ENCODE assay signal across 8 cellular contexts in the genomic region with DNA sequence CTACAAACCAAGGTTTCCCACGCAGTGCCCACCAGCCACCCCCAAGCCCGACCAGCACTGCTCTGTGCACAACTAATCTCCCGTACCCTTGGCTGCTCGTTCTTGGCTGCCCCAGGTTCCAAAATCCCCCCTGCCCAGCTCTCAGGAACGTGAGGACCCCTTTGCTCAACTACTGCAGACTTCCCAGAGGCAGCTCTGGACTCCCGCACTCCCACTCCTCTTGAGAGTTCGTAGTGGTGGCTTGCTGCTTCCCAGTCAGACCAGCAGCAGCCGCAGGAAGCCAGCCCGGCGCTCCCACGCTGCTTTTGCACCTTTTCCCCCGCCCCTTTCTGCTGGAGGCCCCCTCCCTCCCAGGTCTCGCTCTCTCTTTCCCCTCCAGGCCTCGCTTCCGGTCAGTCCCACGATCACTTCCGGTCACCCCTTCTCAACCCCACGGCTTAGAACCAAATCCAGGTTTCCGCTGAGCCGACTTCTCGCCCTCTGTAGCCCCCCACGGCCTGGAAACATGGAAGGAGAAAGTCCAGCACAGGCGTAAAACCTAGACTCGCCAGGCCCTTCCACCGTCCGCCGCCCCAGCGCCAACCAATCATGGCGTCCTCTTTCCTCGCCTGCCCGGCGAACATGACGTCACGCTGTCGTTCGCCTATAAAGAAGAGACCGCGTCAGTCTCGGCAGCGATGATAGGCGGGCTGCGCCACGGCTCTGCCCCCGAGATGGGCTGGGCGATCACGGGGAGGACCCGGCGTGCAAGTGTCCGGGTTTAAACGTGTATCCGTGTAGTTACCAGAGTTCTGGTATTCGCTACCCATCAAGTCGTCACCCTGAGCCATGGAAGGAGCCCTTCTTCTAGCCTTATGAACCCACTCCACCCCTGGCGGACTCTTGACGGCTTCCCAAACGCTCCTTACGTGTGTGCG. TPM values are rescaled to one million over a fixed set of nuclear protein-coding genes. Genes with fewer than 3 reads are reported as not detected.
A peak's percentile ranks its signal among the peaks of the same experiment; 100 is the strongest.
DNase-seq lines count a peak whose midpoint lies in the region; ATAC-seq and TF ChIP-seq lines count a peak whose summit lies in the region.

A gene with protein sequence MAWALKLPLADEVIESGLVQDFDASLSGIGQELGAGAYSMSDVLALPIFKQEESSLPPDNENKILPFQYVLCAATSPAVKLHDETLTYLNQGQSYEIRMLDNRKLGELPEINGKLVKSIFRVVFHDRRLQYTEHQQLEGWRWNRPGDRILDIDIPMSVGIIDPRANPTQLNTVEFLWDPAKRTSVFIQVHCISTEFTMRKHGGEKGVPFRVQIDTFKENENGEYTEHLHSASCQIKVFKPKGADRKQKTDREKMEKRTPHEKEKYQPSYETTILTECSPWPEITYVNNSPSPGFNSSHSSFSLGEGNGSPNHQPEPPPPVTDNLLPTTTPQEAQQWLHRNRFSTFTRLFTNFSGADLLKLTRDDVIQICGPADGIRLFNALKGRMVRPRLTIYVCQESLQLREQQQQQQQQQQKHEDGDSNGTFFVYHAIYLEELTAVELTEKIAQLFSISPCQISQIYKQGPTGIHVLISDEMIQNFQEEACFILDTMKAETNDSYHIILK (minus strand): TSS at position 621 of the 917 bp plus-strand sequence. CDS start 713 bp downstream, outside the sequence.

- no peaks in the 10 kb centered on the region for H3K9me3 ChIP-seq in Panc1 (ENCODE audit: control insufficient read depth, insufficient read depth, low read depth, low read length)
- no peaks in the 10 kb centered on the region for H3K9me3 ChIP-seq in esophagus (ENCODE audit: control insufficient read depth in 2 of 2, insufficient read depth in 1 of 2, low read depth in 1 of 2, low read length in 1 of 2)
- H3K9me3 ChIP-seq in mucosa of stomach (ENCODE audit: control insufficient read depth, low read length) = no peaks in the 10 kb centered on the region

- H3K4me1 Mint-ChIP-seq in IgD-negative memory B cell = peaks cover 11 to 12% (median 11%) of the 10 kb centered on the region in 3 donors
- H3K4me1 Mint-ChIP-seq in activated T-cell treated with anti-CD3 and anti-CD28 coated beads, Interleukin-2, amount 50 U/mL, for 4 hours (ENCODE audit: low read depth) = peaks cover 14% of the 10 kb centered on the region

- H3K27ac ChIP-seq in Panc1 (ENCODE audit: low read length) = peak within 1 kb of the TSS; percentile 96
- peak within 1 kb of the TSS; percentile 95 to 99 for H3K27ac ChIP-seq in esophagus (ENCODE audit: low read depth in 2 of 2, low read length in 1 of 2)

- ATAC-seq in GM21576 (IDR thresholded peaks at IDR 0.05; ENCODE audit: unreplicated experiment) (peak; percentile 91), Panc1 (peak; percentile 97)
- peak; percentile 99 to 100 for ATAC-seq in activated T-cell treated with anti-CD3 and anti-CD28 coated beads, Interleukin-2, amount 50 U/mL, for 4 hours

- POLR2A ChIA-PET in Panc1 (lab: Charles Lee) = no interaction called here

- no peaks in the 10 kb centered on the region for H3K27me3 ChIP-seq in Panc1 (ENCODE audit: control insufficient read depth, insufficient read depth, low read length)
- no peaks in the 10 kb centered on the region for H3K27me3 ChIP-seq in esophagus (ENCODE audit: control insufficient read depth in 1 of 2, insufficient read depth in 2 of 2, low read length in 2 of 2)
- H3K27me3 ChIP-seq in mucosa of stomach (ENCODE audit: control insufficient read depth, insufficient read depth, low read length) = no peaks in the 10 kb centered on the region

- H3K27me3 Mint-ChIP-seq in IgD-negative memory B cell = peaks cover 1% of the 10 kb centered on the region
- no peaks in the 10 kb centered on the region for H3K27me3 Mint-ChIP-seq in activated T-cell treated with anti-CD3 and anti-CD28 coated beads, Interleukin-2, amount 50 U/mL, for 4 hours (ENCODE audit: low read depth)

- H3K9me3 Mint-ChIP-seq in IgD-negative memory B cell = no peaks in the 10 kb centered on the region
- no peaks in the 10 kb centered on the region for H3K9me3 Mint-ChIP-seq in activated T-cell treated with anti-CD3 and anti-CD28 coated beads, Interleukin-2, amount 50 U/mL, for 4 hours

- intact Hi-C loops in Panc1 (cut with micrococcal nuclease; ENCODE audit: unreplicated experiment) = no loop called here

- TF ChIP-seq CTCF in Panc1 (IDR thresholded peaks at IDR 0.05) = no peak

- in situ Hi-C loops in Panc1 (cut with HindIII; ENCODE audit: low pct_unique_long_range_greater_than_20kb, low sequenced_read_pairs) = no loop called here

- H3K27ac Mint-ChIP-seq in IgD-negative memory B cell = peak within 1 kb of the TSS in 1 of 3 donors; percentile 90

- peak within 1 kb of the TSS; percentile 90 for H3K9ac ChIP-seq in mucosa of stomach (ENCODE audit: low read length)

- TSS peak; percentile 78 for BruUV-seq in Panc1 (replicated peaks; lab: Mats Ljungman, UMichigan)

- H3K36me3 ChIP-seq in Panc1 (ENCODE audit: control insufficient read depth, insufficient read depth, low read length) (peaks cover 2% of the 10 kb centered on the region; the same call in 1 of the 2 replicates), esophagus (ENCODE audit: control insufficient read depth in 2 of 2, insufficient read depth in 2 of 2, low read length in 1 of 2) (no peaks in the 10 kb centered on the region), mucosa of stomach (ENCODE audit: control insufficient read depth, insufficient read depth, low read length) (no peaks in the 10 kb centered on the region)

- WGBS in esophagus, 2 donors = 1 to 2% methylated on average over 57 to 58 of the region's 58 CpGs

- CTCF ChIA-PET in Panc1 (lab: Charles Lee) = interaction anchor here (0.5 kb wide), 1 partner anchor 79 kb away, joined by 3 read pairs; no protein-coding TSS in a partner anchor

- H3K4me1 ChIP-seq in Panc1 (ENCODE audit: control insufficient read depth, insufficient read depth, low read length) (peaks cover 10% of the 10 kb centered on the region), esophagus (ENCODE audit: control insufficient read depth in 2 of 2, insufficient read depth in 2 of 2, low read length in 1 of 2) (no peaks in the 10 kb centered on the region), mucosa of stomach (ENCODE audit: control insufficient read depth, insufficient read depth, low read length) (peaks cover 6% of the 10 kb centered on the region)

- peak within 1 kb of the TSS; percentile 83 to 94 for H3K4me3 ChIP-seq in Panc1 (ENCODE audit: low read depth in 2 of 2, low read length in 2 of 2)
- H3K4me3 ChIP-seq in esophagus (ENCODE audit: low read depth in 1 of 2, low read length in 2 of 2) = peak within 1 kb of the TSS; percentile 80 to 98
- peak within 1 kb of the TSS; percentile 65 for H3K4me3 ChIP-seq in mucosa of stomach (ENCODE audit: low read length)

- H3K4me3 Mint-ChIP-seq in IgD-negative memory B cell = peak within 1 kb of the TSS in 3 of 4 donors; percentile 79 to 92 (median 87)
- H3K4me3 Mint-ChIP-seq in activated T-cell treated with anti-CD3 and anti-CD28 coated beads, Interleukin-2, amount 50 U/mL, for 4 hours = peak within 1 kb of the TSS; percentile 79

- DNase-seq in DMS153 (lab: John Stamatoyannopoulos, UW) = peak; percentile 89
- peak; percentile 93 for DNase-seq in Panc1 (ENCODE audit: low read depth, low spot score)
- DNase-seq in activated T-cell treated with anti-CD3 and anti-CD28 coated beads, Interleukin-2, amount 50 U/mL, for 4 hours = peak; percentile 91
- peak; percentile 94 for DNase-seq in stimulated activated CD8-positive, alpha-beta memory T cell treated with anti-CD3 and anti-CD28 coated beads, Interleukin-4, amount 100 ng/mL, for 48 hours

- peaks cover 2% of the 10 kb centered on the region for H3K36me3 Mint-ChIP-seq in IgD-negative memory B cell
- H3K36me3 Mint-ChIP-seq in activated T-cell treated with anti-CD3 and anti-CD28 coated beads, Interleukin-2, amount 50 U/mL, for 4 hours (ENCODE audit: insufficient read depth) = peaks cover 2% of the 10 kb centered on the region

RNA-seq across cellular contexts. Expression of the gene that starts here (rescaled TPM):
- 10.3 TPM for polyA plus RNA-seq in IgD-negative memory B cell
- total RNA-seq in Panc1 (2021; ENCODE audit: unreplicated experiment) = 33.9 TPM
- 28.7 TPM for polyA plus RNA-seq in Panc1 (2012; ENCODE audit: insufficient read length)
- total RNA-seq in activated T-cell treated with anti-CD3 and anti-CD28 coated beads, Interleukin-2, amount 50 U/mL, for 4 hours = 10 to 100 TPM; 32.9 to 33.7 (median 33.1) TPM
- polyA plus RNA-seq in esophagus = 1 to 10 TPM; 7.6 to 9.6 TPM

Comparison
In these comparisons a context has a peak if more than half of its experiments do, and no peak if none do; other contexts are left out.
1. Peak in every context shown above with its lines: DNase-seq, ATAC-seq, H3K4me3 ChIP-seq and H3K27ac ChIP-seq.